In genomic region chr3:119258915-119259314, GRCh38 we compare ENCODE assay signal across 10 cellular contexts. TPM values are rescaled to one million over a fixed set of nuclear protein-coding genes. Genes with fewer than 3 reads are reported as not detected.
A peak's percentile ranks its signal among the peaks of the same experiment; 100 is the strongest.
DNase-seq lines count a peak whose midpoint lies in the region; ATAC-seq, FAIRE-seq and TF ChIP-seq lines count a peak whose summit lies in the region.
"Had no signal": no experiment of that assay in that cellular context is flagged by ENCODE, and none has a peak within 500 bp of the region (broad histone marks: within the 10 kb centered on the region; RNA-seq: fewer than 3 reads in every experiment).

No MANE protein-coding gene starts in this region.

- H3K4me3 ChIP-seq in GM06990 (replicated peaks; ENCODE audit: low read depth, low read length) = no peak overlapping the region
- H3K4me3 ChIP-seq in H1 (ENCODE audit: extremely low read depth in 1 of 4, insufficient read depth in 2 of 4, low read depth in 3 of 4, low read length in 4 of 4) = no peak overlapping the region
- H3K4me3 ChIP-seq: ascending aorta; BLaER1 treated with 17β-estradiol and CSF1 and Interleukin-3, amounts not matched to agents 10 nM and 100 nM had no signal

- no peak for FAIRE-seq in H1 (lab: Jason Lieb, UNC)

- no peak overlapping the region for H3K9ac ChIP-seq in H1 (replicated peaks in 1 of 4; ENCODE audit: extremely low read depth in 1 of 4, low read depth in 3 of 4, low read length in 3 of 4)
- H3K9ac ChIP-seq: BLaER1 treated with 17β-estradiol and CSF1 and Interleukin-3, amounts not matched to agents 10 nM and 100 nM had no signal

- no peaks in the 10 kb centered on the region for H4K20me1 ChIP-seq in H1 (replicated peaks in 1 of 2; ENCODE audit: control insufficient read depth in 1 of 2, insufficient read depth in 2 of 2, low read length in 2 of 2)
- H4K20me1 ChIP-seq: BLaER1 treated with 17β-estradiol and CSF1 and Interleukin-3, amounts not matched to agents 10 nM and 100 nM had no signal

- no peak overlapping the region for H2AK5ac ChIP-seq in H1 (ENCODE audit: low read depth, low read length)

- H3K4me2 ChIP-seq in H1 (ENCODE audit: insufficient read depth in 1 of 2, low read depth in 2 of 2, low read length in 2 of 2) = no peak overlapping the region

- no peak overlapping the region; the same call in 1 of the 2 replicates for H3K18ac ChIP-seq in H1 (ENCODE audit: extremely low read depth, low read length)

- TF ChIP-seq CTCF in GM06990 (IDR thresholded peaks at IDR 0.05; ENCODE audit: insufficient read depth, low read length, poor library complexity, severe bottlenecking) (no peak), H1 (IDR thresholded peaks at IDR 0.05; ENCODE audit: control extremely low read depth in 1 of 3, insufficient read depth in 1 of 3, low read depth in 1 of 3, low read length in 3 of 3) (no peak), GM10266 (IDR thresholded peaks at IDR 0.05; ENCODE audit: control insufficient read depth, insufficient read depth, low read depth, missing control alignments) (no peak)

- H2BK15ac ChIP-seq in H1 (ENCODE audit: low read length) = no peak overlapping the region

- peak overlapping the region; percentile 35 for H2BK120ac ChIP-seq in H1 (replicated peaks; ENCODE audit: low read depth, low read length)

- no peaks in the 10 kb centered on the region for H3K36me3 ChIP-seq in GM06990 (ENCODE audit: control insufficient read depth, insufficient read depth, low read length)
- H3K36me3 ChIP-seq in H1 (ENCODE audit: control insufficient read depth in 2 of 4, insufficient read depth in 4 of 4, low read length in 3 of 4) = no peaks in the 10 kb centered on the region
- H3K36me3 ChIP-seq: ascending aorta; BLaER1 treated with 17β-estradiol and CSF1 and Interleukin-3, amounts not matched to agents 10 nM and 100 nM had no signal

- 78% methylated on average over 1 of the region's 1 CpG; no CpG with 5 or more reads in 1 of the 2 experiments for WGBS in H1 (ENCODE audit: extremely low coverage in 1 of 2, insufficient coverage in 1 of 2, insufficient read length in 1 of 2, insufficient replicate concordance in 2 of 2, low coverage in 1 of 2, low lambda C conversion rate in 2 of 2, missing lambda C conversion rate in 1 of 2), 2 experiments

- no peaks in the 10 kb centered on the region for H3K79me2 ChIP-seq in H1 (ENCODE audit: control insufficient read depth in 1 of 2, insufficient read depth in 2 of 2, low read length in 2 of 2)

- H3K4me1 ChIP-seq in H1 (replicated peaks in 1 of 4; ENCODE audit: control insufficient read depth in 3 of 4, insufficient read depth in 4 of 4, low read length in 3 of 4) = peaks cover 0 to 8% (median 7%) of the 10 kb centered on the region in 4 experiments; a peak in 3 of 7 replicates

- TF ChIP-seq EP300 in H1 (IDR thresholded peaks at IDR 0.05; ENCODE audit: borderline replicate concordance in 1 of 2, low read depth in 2 of 2, low read length in 2 of 2) = no peak

- no peak overlapping the region for H3K4ac ChIP-seq in H1 (replicated peaks; ENCODE audit: insufficient read length, low read depth, low read length)

- H2BK20ac ChIP-seq in H1 (ENCODE audit: low read length) = no peak overlapping the region

- H3K14ac ChIP-seq in H1 (ENCODE audit: insufficient read length) = no peak overlapping the region

- peak; percentile 24 for DNase-seq in GM06990 (ENCODE audit: extremely low read depth, insufficient read length)
- DNase-seq in H1 (ENCODE audit: low read depth in 1 of 2, low spot score in 2 of 2) = no peak
- no peak for DNase-seq in GM10266 (ENCODE audit: extremely low spot score)
- no peak for DNase-seq in posterior cingulate gyrus
- DNase-seq in cerebellar cortex (ENCODE audit: low spot score) = no peak
- DNase-seq in T1000 (lab: John Stamatoyannopoulos, UW) = no peak

- no peak overlapping the region for H3K27ac ChIP-seq in H1 (ENCODE audit: low read depth, low read length)
- H3K27ac ChIP-seq: ascending aorta had no signal

- H3K23ac ChIP-seq in H1 (ENCODE audit: insufficient read length) = no peak overlapping the region

- POLR2A ChIA-PET in H1 (lab: Charles Lee; ENCODE audit: partially characterized antibody) = interaction anchor here (1.0 to 1.4 kb wide), 2 partner anchors 17 to 235 kb away, joined by 3 read pairs; no protein-coding TSS in a partner anchor

- H2AFZ ChIP-seq in H1 (ENCODE audit: low read length) = no peak overlapping the region

- no peak overlapping the region for H3K56ac ChIP-seq in H1 (replicated peaks; ENCODE audit: insufficient read length, low read depth, low read length)

- TF ChIP-seq POLR2A in H1 (IDR thresholded peaks at IDR 0.05; ENCODE audit: control extremely low read depth in 1 of 2, low read depth in 2 of 2, low read length in 2 of 2) = no peak

- intact Hi-C loops in posterior cingulate gyrus (cut with DNase I) = no loop called here

- H4K8ac ChIP-seq in H1 (ENCODE audit: extremely low read depth, insufficient read depth, low read length) = no peak overlapping the region

- H3K79me1 ChIP-seq in H1 (ENCODE audit: low read depth, low read length) = no peaks in the 10 kb centered on the region

- no peak overlapping the region for H4K91ac ChIP-seq in H1 (replicated peaks; ENCODE audit: insufficient read length, low read length)

- no peaks in the 10 kb centered on the region for H3K23me2 ChIP-seq in H1 (ENCODE audit: low read depth, low read length)

- H2BK12ac ChIP-seq in H1 (ENCODE audit: low read depth, low read length) = no peak overlapping the region

- CTCF ChIA-PET in H1 (lab: Charles Lee; ENCODE audit: partially characterized antibody) = interaction anchor here (0.5 to 1.2 kb wide), 2 partner anchors 16 to 94 kb away, joined by 3 to 6 read pairs; no protein-coding TSS in a partner anchor

- no peak overlapping the region for H4K5ac ChIP-seq in H1 (ENCODE audit: insufficient read length, low read depth, low read length)

- TF ChIP-seq RAD21 in H1 (IDR thresholded peaks at IDR 0.05 in 1 of 2, conservative IDR thresholded peaks at IDR 0.05 in 1 of 2; ENCODE audit: low read depth in 2 of 2, low read length in 2 of 2) = no peak

- H3K27me3 ChIP-seq in GM06990 (replicated peaks; ENCODE audit: control insufficient read depth, insufficient read depth, low read length) (no peaks in the 10 kb centered on the region), H1 (replicated peaks in 1 of 4; ENCODE audit: control insufficient read depth in 3 of 4, extremely low read depth in 1 of 4, insufficient read depth in 3 of 4, low read length in 3 of 4) (no peaks in the 10 kb centered on the region; a peak in 2 of 7 replicates)
- H3K27me3 ChIP-seq: ascending aorta; BLaER1 treated with 17β-estradiol and CSF1 and Interleukin-3, amounts not matched to agents 10 nM and 100 nM had no signal

- peak; percentile 99 for ATAC-seq in GM21390 (IDR thresholded peaks at IDR 0.05; ENCODE audit: unreplicated experiment)
- peak; percentile 96 for ATAC-seq in HG03432 (IDR thresholded peaks at IDR 0.05; ENCODE audit: unreplicated experiment)

- H2BK5ac ChIP-seq in H1 (ENCODE audit: low read depth, low read length) = no peak overlapping the region

- H3K9me3 ChIP-seq in H1 (ENCODE audit: insufficient read depth in 2 of 2, low read depth in 1 of 2, low read length in 1 of 2) = no peaks in the 10 kb centered on the region
- H3K9me3 ChIP-seq: ascending aorta had no signal

TF ChIP-seq in H1, 55 proteins besides CTCF, POLR2A, EP300 and RAD21:
- TF ChIP-seq ATF2 (IDR thresholded peaks at IDR 0.05; ENCODE audit: low read length) (no peak), TAF7 (optimal IDR thresholded peaks at IDR 0.05; ENCODE audit: borderline replicate concordance, low read depth, low read length) (no peak)

RNA-seq across cellular contexts. Expression of gene B4GALT4, which starts 18.2 kb away (rescaled TPM):
- total RNA-seq in H1 (2021; fragmentation: NEBNext Ultra II Directional; extraction: Animal tissue kit (Norgen Biotek cat#: 25700)) = 44.7 and 56.5 TPM in 2 replicates
- polyA plus RNA-seq in H1 (2011; rRNA removed) = 12.9 and 14.6 TPM in 2 replicates
- polyA plus RNA-seq in H1 (2011; cell fraction: cytosol; rRNA removed) = 31.8 TPM
- polyA plus RNA-seq in H1 (2011; cell fraction: nucleus; rRNA removed) = 16.4 TPM
- 44.5 to 54.6 TPM (median 49.9 TPM) in 4 replicates for polyA plus RNA-seq in H1 (2012, experiment 1 of 2)
- 8.6 TPM for polyA plus RNA-seq in H1 (2012, experiment 2 of 2)
- polyA plus RNA-seq in H1 (2013, experiment 1 of 2) = 56.1 TPM
- 59.9 TPM for polyA plus RNA-seq in H1 (2013, experiment 2 of 2)
- 36.3 and 36.8 TPM in 2 replicates for polyA minus RNA-seq in H1 (2011; rRNA and poly(A)+ RNA removed)
- 31.9 TPM for polyA minus RNA-seq in H1 (2011; cell fraction: cytosol; rRNA and poly(A)+ RNA removed)
- 31.2 TPM for polyA minus RNA-seq in H1 (2011; cell fraction: nucleus; rRNA and poly(A)+ RNA removed)

RNA-seq across cellular contexts. Expression of gene ARHGAP31, which starts 35.3 kb away (rescaled TPM):
- total RNA-seq in H1 (2021; fragmentation: NEBNext Ultra II Directional; extraction: Animal tissue kit (Norgen Biotek cat#: 25700)) = 4.9 and 7.6 TPM in 2 replicates
- polyA plus RNA-seq in H1 (2011; rRNA removed) = 1.1 and 2.3 TPM in 2 replicates
- 1.8 TPM for polyA plus RNA-seq in H1 (2011; cell fraction: cytosol; rRNA removed)
- polyA plus RNA-seq in H1 (2011; cell fraction: nucleus; rRNA removed) = 2.4 TPM
- polyA plus RNA-seq in H1 (2012, experiment 1 of 2) = 1.3 to 2.2 TPM (median 2.0 TPM) in 4 replicates
- polyA plus RNA-seq in H1 (2012, experiment 2 of 2) = 0.96 TPM
- 1.7 TPM for polyA plus RNA-seq in H1 (2013, experiment 1 of 2)
- polyA plus RNA-seq in H1 (2013, experiment 2 of 2) = 1.6 TPM
- polyA minus RNA-seq in H1 (2011; rRNA and poly(A)+ RNA removed) = 4.4 and 8.3 TPM in 2 replicates
- polyA minus RNA-seq in H1 (2011; cell fraction: cytosol; rRNA and poly(A)+ RNA removed) = 2.6 TPM
- polyA minus RNA-seq in H1 (2011; cell fraction: nucleus; rRNA and poly(A)+ RNA removed) = 3.2 TPM
